In genomic region chr7:73704640-73705550, GRCh38 we compare ENCODE assay signal across 10 cellular contexts. TPM values are rescaled to one million over a fixed set of nuclear protein-coding genes. Genes with fewer than 3 reads are reported as not detected.
DNase-seq lines count a peak whose midpoint lies in the region; ATAC-seq, FAIRE-seq and TF ChIP-seq lines count a peak whose summit lies in the region.
"Had no signal": no experiment of that assay in that cellular context is flagged by ENCODE, and none has a peak within 500 bp of the region (broad histone marks: within the 10 kb centered on the region; RNA-seq: fewer than 3 reads in every experiment).

No MANE protein-coding gene starts in this region.

- no peak for ATAC-seq in Right ventricle myocardium inferior
- no peak for ATAC-seq in heart right ventricle
- peak; percentile 81 for ATAC-seq in left lung
- no peak for ATAC-seq in sciatic nerve

- DNase-seq in Right ventricle myocardium inferior (ENCODE audit: missing footprints) (peak; percentile 60), heart right ventricle (no peak), astrocyte (ENCODE audit: low read depth) (peak; percentile 79), left lung (peak in 1 of 2 donors; percentile 72), AG08395 (ENCODE audit: low spot score) (no peak), sciatic nerve (ENCODE audit: low spot score) (no peak)
- DNase-seq in stimulated activated naive CD4-positive, alpha-beta T cell (lab: John Stamatoyannopoulos, UW): no peak
- no peak for DNase-seq in activated effector memory CD4-positive, alpha-beta T cell treated with anti-CD3 and anti-CD28 coated beads, Interleukin-2, amount 50 U/mL, for 16 hours
- DNase-seq: amniotic stem cell had no signal

- H3K27ac ChIP-seq in heart right ventricle (no peak overlapping the region), astrocyte (ENCODE audit: low read depth, low read length) (peak overlapping the region; percentile 87), left lung (no peak overlapping the region)

- no peaks in the 10 kb centered on the region for H3K27me3 ChIP-seq in heart right ventricle
- no peaks in the 10 kb centered on the region for H3K27me3 ChIP-seq in astrocyte (ENCODE audit: insufficient read depth, low read length)
- H3K27me3 ChIP-seq in left lung: peaks cover 0 to 44% of the 10 kb centered on the region in 2 donors

- H3K27ac Mint-ChIP-seq in astrocyte (ENCODE audit: unreplicated experiment): no peak overlapping the region

- no peak overlapping the region for H3K4me3 ChIP-seq in heart right ventricle
- no peak overlapping the region for H3K4me3 ChIP-seq in astrocyte (ENCODE audit: insufficient read depth, low read depth, low read length)
- no peak overlapping the region for H3K4me3 ChIP-seq in left lung
- H3K4me3 ChIP-seq: skin epidermis had no signal

- H3K79me2 ChIP-seq in astrocyte (ENCODE audit: insufficient read depth, low read length): peaks cover 45% of the 10 kb centered on the region

- peaks cover 11% of the 10 kb centered on the region for H3K4me1 Mint-ChIP-seq in astrocyte (ENCODE audit: low read depth, unreplicated experiment)

- TF ChIP-seq CTCF in heart right ventricle (IDR thresholded peaks at IDR 0.05) (no peak), astrocyte (IDR thresholded peaks at IDR 0.05; ENCODE audit: insufficient read depth, low read depth, low read length) (no peak), left lung (IDR thresholded peaks at IDR 0.05) (no peak)

- peaks cover 0 to 20% (median 0%) of the 10 kb centered on the region in 9 donors for H3K36me3 ChIP-seq in heart right ventricle
- H3K36me3 ChIP-seq in astrocyte (ENCODE audit: insufficient read depth, low read length): peaks cover 15% of the 10 kb centered on the region
- H3K36me3 ChIP-seq in left lung: peaks cover 0 to 32% of the 10 kb centered on the region in 2 donors

- no peaks in the 10 kb centered on the region for H3K9me3 Mint-ChIP-seq in astrocyte (ENCODE audit: unreplicated experiment)

- no peak overlapping the region for H2AFZ ChIP-seq in astrocyte (ENCODE audit: low read depth, low read length)

- H3K9me3 ChIP-seq in heart right ventricle: no peaks in the 10 kb centered on the region
- H3K9me3 ChIP-seq in astrocyte (ENCODE audit: insufficient read depth, low read depth, low read length): no peaks in the 10 kb centered on the region
- H3K9me3 ChIP-seq in left lung: no peaks in the 10 kb centered on the region

- H3K27me3 Mint-ChIP-seq in astrocyte (ENCODE audit: low read depth, unreplicated experiment): no peaks in the 10 kb centered on the region

- intact Hi-C loops in Right ventricle myocardium inferior (cut with DNase I) (no loop called here), heart right ventricle (cut with DNase I) (no loop called here), left lung (cut with DNase I) (no loop called here), sciatic nerve (cut with DNase I) (no loop called here)

- FAIRE-seq in astrocyte (lab: Jason Lieb, UNC): no peak

- peak overlapping the region; percentile 62 for H3K4me2 ChIP-seq in astrocyte (ENCODE audit: low read length)

- peaks cover 0 to 6% (median 0%) of the 10 kb centered on the region in 9 donors for H3K4me1 ChIP-seq in heart right ventricle
- H3K4me1 ChIP-seq in astrocyte (ENCODE audit: insufficient read depth, low read length): peaks cover 41% of the 10 kb centered on the region
- H3K4me1 ChIP-seq in left lung: peaks cover 2 to 9% of the 10 kb centered on the region in 2 donors

- 84 to 87% methylated on average over 23 of the region's 23 CpGs for WGBS in heart right ventricle, 2 donors

- no peak overlapping the region for H3K4me3 Mint-ChIP-seq in astrocyte (ENCODE audit: unreplicated experiment)

- H3K9ac ChIP-seq in astrocyte (ENCODE audit: low read length): peak overlapping the region; percentile 76

- peaks cover 17% of the 10 kb centered on the region for H3K36me3 Mint-ChIP-seq in astrocyte (ENCODE audit: low read depth, unreplicated experiment)

- peaks cover 78% of the 10 kb centered on the region for H4K20me1 ChIP-seq in astrocyte (ENCODE audit: insufficient read depth, low read length)

RNA-seq across cellular contexts. Expression of gene STX1A, which starts 14.6 kb away (rescaled TPM):
- total RNA-seq in Right ventricle myocardium inferior (1.6 TPM), heart right ventricle (1 to 10 TPM in 9 of 10 donors, under 1 TPM in 1; 0.88 to 2.7 (median 1.8) TPM), astrocyte (15.0 and 19.7 TPM in 2 replicates), left lung (1 to 10 TPM; 5.4 to 6.9 TPM), sciatic nerve (7.5 TPM)
- polyA plus RNA-seq in heart right ventricle: 1 to 10 TPM; 2.5 to 3.4 TPM

RNA-seq across cellular contexts. Expression of gene BUD23, which starts 21.5 kb away (rescaled TPM):
- total RNA-seq in Right ventricle myocardium inferior: 81.1 TPM
- 10 to 100 TPM; 63.4 to 89.9 (median 66.8) TPM for total RNA-seq in heart right ventricle
- 100 to 1,000 TPM; 123 to 134 TPM for polyA plus RNA-seq in heart right ventricle
- total RNA-seq in astrocyte: 68.3 and 73.1 TPM in 2 replicates
- total RNA-seq in left lung: 10 to 100 TPM; 44.6 to 66.3 TPM
- 47.4 TPM for total RNA-seq in sciatic nerve

RNA-seq across cellular contexts. Expression of gene DNAJC30, which starts 21.6 kb away (rescaled TPM):
- total RNA-seq in Right ventricle myocardium inferior (13.8 TPM), heart right ventricle (10 to 100 TPM; 12.1 to 20.8 (median 15.8) TPM), astrocyte (10.5 and 11.0 TPM in 2 replicates), left lung (10 to 100 TPM; 10.3 to 10.4 TPM), sciatic nerve (10.5 TPM)
- 1 to 10 TPM; 9.1 TPM for polyA plus RNA-seq in heart right ventricle

RNA-seq across cellular contexts. Expression of gene ABHD11, which starts 33.7 kb away (rescaled TPM):
- total RNA-seq in Right ventricle myocardium inferior: 21.5 TPM
- 10 to 100 TPM; 20.0 to 36.8 (median 29.6) TPM for total RNA-seq in heart right ventricle
- polyA plus RNA-seq in heart right ventricle: 10 to 100 TPM; 26.8 to 36.6 TPM
- total RNA-seq in astrocyte: 9.3 and 10.8 TPM in 2 replicates
- 10 to 100 TPM; 35.6 to 36.3 TPM for total RNA-seq in left lung
- total RNA-seq in sciatic nerve: 10.7 TPM

RNA-seq across cellular contexts. Expression of gene VPS37D, which starts 37.3 kb away (rescaled TPM):
- total RNA-seq in Right ventricle myocardium inferior: 3.0 TPM
- total RNA-seq in heart right ventricle: 1 to 10 TPM; 1.1 to 3.6 (median 2.2) TPM
- polyA plus RNA-seq in heart right ventricle: 1 to 10 TPM; 1.2 to 1.4 TPM
- total RNA-seq in astrocyte: 2.9 and 3.6 TPM in 2 replicates
- total RNA-seq in left lung: 1 to 10 TPM in 1 of 2 donors, under 1 TPM in 1; 0.89 to 2.0 TPM
- total RNA-seq in sciatic nerve: 4.5 TPM

Comparison
In these comparisons a context has a peak if more than half of its experiments do, and no peak if none do; other contexts are left out.
1. DNase-seq: peak in Right ventricle myocardium inferior (single experiment) and astrocyte (single experiment); none in heart right ventricle (0 of 2), AG08395 (single experiment), stimulated activated naive CD4-positive, alpha-beta T cell (0 of 6), sciatic nerve (single experiment) and activated effector memory CD4-positive, alpha-beta T cell treated with anti-CD3 and anti-CD28 coated beads, Interleukin-2, amount 50 U/mL, for 16 hours (single experiment).